9 cellular contexts compared by ENCODE assay signal in genomic region chr14:92945959-92946846, GRCh38. TPM values are rescaled to one million over a fixed set of nuclear protein-coding genes. Genes with fewer than 3 reads are reported as not detected.
DNase-seq lines count a peak whose midpoint lies in the region; ATAC-seq, FAIRE-seq and TF ChIP-seq lines count a peak whose summit lies in the region.
"Had no signal": no experiment of that assay in that cellular context is flagged by ENCODE, and none has a peak within 500 bp of the region (broad histone marks: within the 10 kb centered on the region; RNA-seq: fewer than 3 reads in every experiment).

No MANE protein-coding gene starts in this region.

- TF ChIP-seq CTCF in 22Rv1 (IDR thresholded peaks at IDR 0.05) (no peak), bronchial epithelial cell (IDR thresholded peaks at IDR 0.05; ENCODE audit: insufficient read depth, low read length, severe bottlenecking) (no peak)

- H3K27me3 ChIP-seq in bronchial epithelial cell (ENCODE audit: control insufficient read depth, insufficient read depth, low read length) = no peaks in the 10 kb centered on the region

- peak; percentile 58 for DNase-seq in LHCN-M2 (ENCODE audit: low read depth)
- DNase-seq in bronchial epithelial cell (ENCODE audit: low read depth) = peak; percentile 68
- DNase-seq in left kidney (ENCODE audit: low read depth, low spot score) = peak; percentile 37
- DNase-seq in nucleus accumbens (lab: John Stamatoyannopoulos, UW) = no peak
- no peak for DNase-seq in cerebellum (ENCODE audit: low spot score)
- no peak for DNase-seq in foreskin melanocyte

- peaks cover 31% of the 10 kb centered on the region for H3K36me3 ChIP-seq in bronchial epithelial cell (ENCODE audit: control insufficient read depth, insufficient read depth, low read length)

- H3K27ac ChIP-seq in 22Rv1 = peak overlapping the region; percentile 30; the same call in 1 of the 2 replicates

- FAIRE-seq in bronchial epithelial cell (lab: Jason Lieb, UNC) = no peak
- FAIRE-seq: islet of Langerhans had no signal

- ATAC-seq in HG03439 (IDR thresholded peaks at IDR 0.05; ENCODE audit: unreplicated experiment) = no peak

- H3K4me3 ChIP-seq in bronchial epithelial cell (ENCODE audit: low read depth, low read length) = no peak overlapping the region

RNA-seq across cellular contexts. Expression of gene CHGA, which starts 23.3 kb away (rescaled TPM):
- total RNA-seq in LHCN-M2 (2014; rRNA removed) (not detected in 2 replicates), bronchial epithelial cell (not detected in 2 replicates), cerebellum (26.8 TPM)
- polyA plus RNA-seq in LHCN-M2 (2012) = not detected

Comparison
In these comparisons a context has a peak if more than half of its experiments do, and no peak if none do; other contexts are left out.
1. DNase-seq: peak in LHCN-M2 (single experiment), bronchial epithelial cell (single experiment) and left kidney (single experiment); none in nucleus accumbens (0 of 56), cerebellum (single experiment) and foreskin melanocyte (single experiment).
2. RNA of gene CHGA, which starts 23.3 kb away (total RNA-seq): 26.8 TPM in cerebellum (single experiment); not detected in LHCN-M2 and not detected in bronchial epithelial cell; every median in the first group is over 10 times any median in the second.